ENCODE assay signal across 8 cellular contexts in the genomic region with DNA sequence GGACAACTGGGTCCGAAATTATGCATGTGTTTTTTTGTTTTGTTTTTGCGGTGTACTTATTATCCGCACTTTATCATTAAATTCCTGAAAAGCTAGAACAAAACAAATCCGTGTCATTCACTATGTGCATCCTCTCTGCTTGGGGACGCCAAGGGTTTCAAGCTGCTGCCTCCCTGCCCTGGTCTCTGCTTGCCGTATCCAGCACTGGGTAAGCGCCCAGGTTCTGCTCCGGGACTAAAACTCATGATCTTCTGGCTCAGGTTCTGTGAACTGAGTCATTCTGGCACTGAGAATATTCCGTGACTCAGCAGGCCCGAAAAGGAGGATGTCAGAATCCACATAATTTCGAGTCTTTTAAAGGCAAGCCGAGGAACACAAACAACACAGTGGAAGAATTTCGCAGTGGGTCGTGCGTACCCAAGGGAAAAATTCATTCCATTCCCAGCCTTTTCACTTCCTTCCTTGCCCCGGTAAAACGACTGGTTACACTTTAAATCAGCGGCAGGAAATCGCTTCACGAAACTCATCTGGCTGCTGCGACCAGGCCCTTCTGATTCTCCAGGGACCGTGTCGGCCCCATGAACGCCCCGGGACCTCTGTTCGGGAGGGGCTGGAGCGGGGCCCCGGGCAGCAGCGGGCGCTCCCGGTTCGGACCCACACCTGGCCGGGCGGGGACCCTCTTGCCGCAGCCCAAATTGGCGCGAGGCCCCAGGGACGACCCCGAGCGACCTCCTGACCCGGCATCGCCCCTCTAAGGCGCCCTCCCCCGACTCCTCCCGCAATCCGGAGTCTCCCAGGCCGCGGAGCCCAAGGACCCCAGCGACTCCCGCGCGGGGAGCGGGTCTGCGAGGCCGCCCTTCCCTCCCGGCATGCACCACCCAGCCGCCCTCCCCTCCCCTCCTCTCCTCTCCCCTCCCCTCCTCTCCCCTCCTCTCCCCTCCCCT. TPM values are rescaled to one million over a fixed set of nuclear protein-coding genes. Genes with fewer than 3 reads are reported as not detected.
A peak's percentile ranks its signal among the peaks of the same experiment; 100 is the strongest.
DNase-seq lines count a peak whose midpoint lies in the region; ATAC-seq, FAIRE-seq and TF ChIP-seq lines count a peak whose summit lies in the region.

No MANE protein-coding gene starts in this region.

- peak; percentile 78 for TF ChIP-seq POLR2A in A549 (IDR thresholded peaks at IDR 0.05; ENCODE audit: low read length)

- TF ChIP-seq EP300 in A549 (IDR thresholded peaks at IDR 0.05): no peak

- H3K36me3 Mint-ChIP-seq in activated naive CD4-positive, alpha-beta T cell treated with anti-CD3 and anti-CD28 coated beads, Interleukin-2, amount 50 U/mL, for 24 hours: no peaks in the 10 kb centered on the region
- H3K36me3 Mint-ChIP-seq in neural crest cell (ENCODE audit: low read depth): no peaks in the 10 kb centered on the region

- H3K4me3 Mint-ChIP-seq in activated naive CD4-positive, alpha-beta T cell treated with anti-CD3 and anti-CD28 coated beads, Interleukin-2, amount 50 U/mL, for 24 hours: peak overlapping the region; percentile 81
- H3K4me3 Mint-ChIP-seq in neural crest cell: peak overlapping the region; percentile 84

- CTCF ChIA-PET in A549 (lab: Yijun Ruan, JAX): interaction anchor here (4.3 kb wide), 1 partner anchor 61 kb away, joined by 42 read pairs; no protein-coding TSS in a partner anchor

- WGBS in A549 (ENCODE audit: missing lambda C conversion rate): under 1% methylated on average over 44 of the region's 57 CpGs

- peak overlapping the region; percentile 99 to 100 for H3K27ac ChIP-seq in A549

- H3K9me3 ChIP-seq in A549: no peaks in the 10 kb centered on the region

- DNase-seq in A549 (ENCODE audit: low read depth in 1 of 2, low spot score in 1 of 2) (peak; percentile 83 to 90), GM13977 (ENCODE audit: low spot score) (peak; percentile 76), NCI-H82 (lab: John Stamatoyannopoulos, UW) (peak; percentile 94), globus pallidus (ENCODE audit: low spot score) (peak; percentile 61), neural crest cell (ENCODE audit: low read depth, low spot score) (peak; percentile 17), ureter (ENCODE audit: low spot score) (peak; percentile 91)

- H3K4me2 ChIP-seq in A549: peak overlapping the region; percentile 93

- no peak overlapping the region for H3K27ac Mint-ChIP-seq in activated naive CD4-positive, alpha-beta T cell treated with anti-CD3 and anti-CD28 coated beads, Interleukin-2, amount 50 U/mL, for 24 hours
- H3K27ac Mint-ChIP-seq in neural crest cell (ENCODE audit: unreplicated experiment): peak overlapping the region; percentile 92

- POLR2A ChIA-PET in A549 (lab: Yijun Ruan, JAX): interaction anchor here (0.6 to 1.5 kb wide), 4 partner anchors 8 to 60 kb away, joined by 3 to 10 read pairs (median 3); no protein-coding TSS in a partner anchor

- H3K9me3 Mint-ChIP-seq in activated naive CD4-positive, alpha-beta T cell treated with anti-CD3 and anti-CD28 coated beads, Interleukin-2, amount 50 U/mL, for 24 hours: peaks cover 7% of the 10 kb centered on the region
- no peaks in the 10 kb centered on the region for H3K9me3 Mint-ChIP-seq in neural crest cell

- no peak for FAIRE-seq in A549 (lab: Jason Lieb, UNC)

- H3K27me3 Mint-ChIP-seq in activated naive CD4-positive, alpha-beta T cell treated with anti-CD3 and anti-CD28 coated beads, Interleukin-2, amount 50 U/mL, for 24 hours: peaks cover 56% of the 10 kb centered on the region
- H3K27me3 Mint-ChIP-seq in neural crest cell (ENCODE audit: low read depth): no peaks in the 10 kb centered on the region

- peak overlapping the region; percentile 76 for H3K4me3 ChIP-seq in A549

- TF ChIP-seq RAD21 in A549 (conservative IDR thresholded peaks at IDR 0.05 in 1 of 2, IDR thresholded peaks at IDR 0.05 in 1 of 2): 0 out of 5 replicates have a peak, but pooled peaks of 1 of the 2 experiments have one; percentile 1

- TF ChIP-seq CTCF in A549 (IDR thresholded peaks at IDR 0.05) (no peak), GM13977 (IDR thresholded peaks at IDR 0.05; ENCODE audit: extremely low read depth, insufficient read depth, missing control alignments) (peak; percentile 2), neural crest cell (conservative IDR thresholded peaks at IDR 0.05) (no peak)

- H3K4me1 Mint-ChIP-seq in activated naive CD4-positive, alpha-beta T cell treated with anti-CD3 and anti-CD28 coated beads, Interleukin-2, amount 50 U/mL, for 24 hours: peaks cover 22% of the 10 kb centered on the region
- peaks cover 46% of the 10 kb centered on the region for H3K4me1 Mint-ChIP-seq in neural crest cell

- peaks cover 49% of the 10 kb centered on the region for H3K4me1 ChIP-seq in A549

- ATAC-seq in A549 (peak; percentile 65 to 75), HG02970 (IDR thresholded peaks at IDR 0.05; ENCODE audit: low FRiP score, unreplicated experiment) (peak; percentile 23)

- in situ Hi-C loops in GM13977 (cut with MboI; ENCODE audit: low pct_unique_long_range_greater_than_20kb, low sequenced_read_pairs, unreplicated experiment): no loop called here

TF ChIP-seq in A549, 52 proteins besides CTCF, POLR2A, EP300 and RAD21 (continues in another document):
- TF ChIP-seq, protein P1, sequence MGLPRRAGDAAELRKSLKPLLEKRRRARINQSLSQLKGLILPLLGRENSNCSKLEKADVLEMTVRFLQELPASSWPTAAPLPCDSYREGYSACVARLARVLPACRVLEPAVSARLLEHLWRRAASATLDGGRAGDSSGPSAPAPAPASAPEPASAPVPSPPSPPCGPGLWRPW (IDR thresholded peaks at IDR 0.05): no peak
- TF ChIP-seq RARB (CRISPR knock-in tag; IDR thresholded peaks at IDR 0.05) (peak; percentile 13; the same call in 1 of the 2 replicates), ZFP36 (IDR thresholded peaks at IDR 0.05; ENCODE audit: borderline replicate concordance, partially characterized antibody) (no peak), SREBF2 (IDR thresholded peaks at IDR 0.05) (no peak), JUNB (IDR thresholded peaks at IDR 0.05) (peak; percentile 72), HOXB5 (CRISPR knock-in tag; IDR thresholded peaks at IDR 0.05) (0 out of 2 replicates have a peak, but pooled peaks have one; percentile 47), FOSB (CRISPR knock-in tag; IDR thresholded peaks at IDR 0.05) (0 out of 2 replicates have a peak, but pooled peaks have one; percentile 64), SMC3 (IDR thresholded peaks at IDR 0.05) (0 out of 3 replicates have a peak, but pooled peaks have one; percentile 9), FOSL2 (IDR thresholded peaks at IDR 0.05) (peak; percentile 66; the same call in 1 of the 2 replicates), FOSL2 (CRISPR knock-in tag; IDR thresholded peaks at IDR 0.05) (peak; percentile 95), HDAC2 (IDR thresholded peaks at IDR 0.05) (no peak), ZSCAN20 (CRISPR knock-in tag; IDR thresholded peaks at IDR 0.05) (no peak), NPAS2 (CRISPR knock-in tag; IDR thresholded peaks at IDR 0.05; ENCODE audit: borderline replicate concordance) (no peak), NFE2L2 (conservative IDR thresholded peaks at IDR 0.05; ENCODE audit: low read length) (peak; percentile 85), MAFK (IDR thresholded peaks at IDR 0.05; ENCODE audit: partially characterized antibody) (peak; percentile 97)
- TF ChIP-seq, protein P2, sequence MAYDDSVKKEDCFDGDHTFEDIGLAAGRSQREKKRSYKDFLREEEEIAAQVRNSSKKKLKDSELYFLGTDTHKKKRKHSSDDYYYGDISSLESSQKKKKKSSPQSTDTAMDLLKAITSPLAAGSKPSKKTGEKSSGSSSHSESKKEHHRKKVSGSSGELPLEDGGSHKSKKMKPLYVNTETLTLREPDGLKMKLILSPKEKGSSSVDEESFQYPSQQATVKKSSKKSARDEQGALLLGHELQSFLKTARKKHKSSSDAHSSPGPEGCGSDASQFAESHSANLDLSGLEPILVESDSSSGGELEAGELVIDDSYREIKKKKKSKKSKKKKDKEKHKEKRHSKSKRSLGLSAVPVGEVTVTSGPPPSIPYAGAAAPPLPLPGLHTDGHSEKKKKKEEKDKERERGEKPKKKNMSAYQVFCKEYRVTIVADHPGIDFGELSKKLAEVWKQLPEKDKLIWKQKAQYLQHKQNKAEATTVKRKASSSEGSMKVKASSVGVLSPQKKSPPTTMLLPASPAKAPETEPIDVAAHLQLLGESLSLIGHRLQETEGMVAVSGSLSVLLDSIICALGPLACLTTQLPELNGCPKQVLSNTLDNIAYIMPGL (CRISPR knock-in tag; IDR thresholded peaks at IDR 0.05; ENCODE audit: borderline replicate concordance): 0 out of 2 replicates have a peak, but pooled peaks have one; percentile 65
- TF ChIP-seq, protein P3, sequence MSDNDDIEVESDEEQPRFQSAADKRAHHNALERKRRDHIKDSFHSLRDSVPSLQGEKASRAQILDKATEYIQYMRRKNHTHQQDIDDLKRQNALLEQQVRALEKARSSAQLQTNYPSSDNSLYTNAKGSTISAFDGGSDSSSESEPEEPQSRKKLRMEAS (IDR thresholded peaks at IDR 0.05): peak; percentile 23; the same call in 1 of the 2 replicates
- TF ChIP-seq, protein P4, sequence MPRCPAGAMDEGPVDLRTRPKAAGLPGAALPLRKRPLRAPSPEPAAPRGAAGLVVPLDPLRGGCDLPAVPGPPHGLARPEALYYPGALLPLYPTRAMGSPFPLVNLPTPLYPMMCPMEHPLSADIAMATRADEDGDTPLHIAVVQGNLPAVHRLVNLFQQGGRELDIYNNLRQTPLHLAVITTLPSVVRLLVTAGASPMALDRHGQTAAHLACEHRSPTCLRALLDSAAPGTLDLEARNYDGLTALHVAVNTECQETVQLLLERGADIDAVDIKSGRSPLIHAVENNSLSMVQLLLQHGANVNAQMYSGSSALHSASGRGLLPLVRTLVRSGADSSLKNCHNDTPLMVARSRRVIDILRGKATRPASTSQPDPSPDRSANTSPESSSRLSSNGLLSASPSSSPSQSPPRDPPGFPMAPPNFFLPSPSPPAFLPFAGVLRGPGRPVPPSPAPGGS (IDR thresholded peaks at IDR 0.05): no peak
- TF ChIP-seq, protein P5, sequence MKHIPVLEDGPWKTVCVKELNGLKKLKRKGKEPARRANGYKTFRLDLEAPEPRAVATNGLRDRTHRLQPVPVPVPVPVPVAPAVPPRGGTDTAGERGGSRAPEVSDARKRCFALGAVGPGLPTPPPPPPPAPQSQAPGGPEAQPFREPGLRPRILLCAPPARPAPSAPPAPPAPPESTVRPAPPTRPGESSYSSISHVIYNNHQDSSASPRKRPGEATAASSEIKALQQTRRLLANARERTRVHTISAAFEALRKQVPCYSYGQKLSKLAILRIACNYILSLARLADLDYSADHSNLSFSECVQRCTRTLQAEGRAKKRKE (CRISPR knock-in tag; IDR thresholded peaks at IDR 0.05; ENCODE audit: low read depth): no peak

RNA-seq across cellular contexts. Expression of a gene that starts 0.7 kb away (rescaled TPM):
- 139 and 152 TPM in 2 replicates for polyA plus RNA-seq in A549 (2011; rRNA removed)
- polyA plus RNA-seq in A549 (2012; cell fraction: cytosol; rRNA removed): 39.6 and 43.0 TPM in 2 replicates
- polyA plus RNA-seq in A549 (2012; cell fraction: nucleus; rRNA removed): 92.3 and 98.8 TPM in 2 replicates
- 85.8 to 106 TPM (median 93.7 TPM) in 3 replicates for polyA plus RNA-seq in A549 (2017; fragmentation: RNase III; extraction: RNeasy Plus Mini Kit Qiagen cat#74134 plus additional on column Dnase treatment)
- polyA minus RNA-seq in A549 (2011; rRNA and poly(A)+ RNA removed): 149 and 171 TPM in 2 replicates
- total RNA-seq in neural crest cell: 82.0 and 85.8 TPM in 2 replicates
- 111 TPM for total RNA-seq in ureter

Comparison
In these comparisons a context has a peak if more than half of its experiments do, and no peak if none do; other contexts are left out.
1. Peak in every context shown above with its lines: DNase-seq, ATAC-seq, H3K4me3 ChIP-seq and H3K27ac ChIP-seq.
2. DNase-seq: peak in every context shown above with its lines; median percentile 94 in NCI-H82; 91 in ureter; 86 in A549; 76 in GM13977; 61 in globus pallidus; 17 in neural crest cell.